Comparison of ENCODE assay signal across 18 cellular contexts in genomic region chr9:6677803-6678202, GRCh38. TPM values are rescaled to one million over a fixed set of nuclear protein-coding genes. Genes with fewer than 3 reads are reported as not detected.
A peak's percentile ranks its signal among the peaks of the same experiment; 100 is the strongest.
DNase-seq lines count a peak whose midpoint lies in the region; ATAC-seq and TF ChIP-seq lines count a peak whose summit lies in the region.
"Had no signal": no experiment of that assay in that cellular context is flagged by ENCODE, and none has a peak within 500 bp of the region (broad histone marks: within the 10 kb centered on the region; RNA-seq: fewer than 3 reads in every experiment).

No MANE protein-coding gene starts in this region.

- TF ChIP-seq POLR2A in prostate gland (IDR thresholded peaks at IDR 0.05): no peak
- no peak for TF ChIP-seq POLR2A in stomach (IDR thresholded peaks at IDR 0.05)

- no peak for ATAC-seq in WTC11
- ATAC-seq in GM18519 (IDR thresholded peaks at IDR 0.05; ENCODE audit: low FRiP score, unreplicated experiment): no peak
- ATAC-seq: CD8-positive, alpha-beta T cell had no signal

- TF ChIP-seq EP300 in stomach (IDR thresholded peaks at IDR 0.05): no peak

- H3K27me3 Mint-ChIP-seq in WTC11 (ENCODE audit: low read depth) (no peaks in the 10 kb centered on the region), progenitor cell of endocrine pancreas (no peaks in the 10 kb centered on the region)
- H3K27me3 Mint-ChIP-seq: B cell; CD4-positive, CD25-positive, alpha-beta regulatory T cell had no signal

- DNase-seq in WTC11 (ENCODE audit: low spot score) (no peak), mesenteric fat pad (ENCODE audit: low spot score) (peak; percentile 20), progenitor cell of endocrine pancreas (ENCODE audit: low spot score, unreplicated experiment) (no peak), prostate gland (ENCODE audit: low spot score) (no peak), stomach (no peak)
- DNase-seq: CD4-positive, CD25-positive, alpha-beta regulatory T cell; CD8-positive, alpha-beta T cell; DMS53; DMS79 treated with DMSO at 0.1 percent for 48 hours; GF-D8; GOT3; HFFc6 had no signal

- H3K36me3 Mint-ChIP-seq in WTC11 (peaks cover 21% of the 10 kb centered on the region; the same call in 1 of the 2 replicates), progenitor cell of endocrine pancreas (ENCODE audit: insufficient read depth) (no peaks in the 10 kb centered on the region)

- H3K27ac ChIP-seq in 22Rv1 (peak overlapping the region; percentile 61), prostate gland (no peak overlapping the region), stomach (no peak overlapping the region)
- H3K27ac ChIP-seq: BLaER1, C4-2B had no signal

- H3K27me3 ChIP-seq in prostate gland (replicated peaks; ENCODE audit: insufficient read depth) (no peaks in the 10 kb centered on the region), stomach (no peaks in the 10 kb centered on the region)
- H3K27me3 ChIP-seq: BLaER1 had no signal

- H3K9me3 Mint-ChIP-seq in WTC11: peaks cover 4% of the 10 kb centered on the region
- H3K9me3 Mint-ChIP-seq in progenitor cell of endocrine pancreas (ENCODE audit: low read depth): no peaks in the 10 kb centered on the region
- H3K9me3 Mint-ChIP-seq: CD4-positive, CD25-positive, alpha-beta regulatory T cell; CD8-positive, alpha-beta T cell; HFFc6 had no signal

- H3K36me3 ChIP-seq in prostate gland: no peaks in the 10 kb centered on the region
- no peaks in the 10 kb centered on the region for H3K36me3 ChIP-seq in stomach
- H3K36me3 ChIP-seq: BLaER1, HAP-1 had no signal

- no peak for TF ChIP-seq CTCF in 22Rv1 (IDR thresholded peaks at IDR 0.05)
- TF ChIP-seq CTCF in WTC11 (IDR thresholded peaks at IDR 0.05): no peak
- no peak for TF ChIP-seq CTCF in progenitor cell of endocrine pancreas (IDR thresholded peaks at IDR 0.05; ENCODE audit: unreplicated experiment)
- no peak for TF ChIP-seq CTCF in prostate gland (IDR thresholded peaks at IDR 0.05)
- TF ChIP-seq CTCF in stomach (IDR thresholded peaks at IDR 0.05): no peak

- WGBS in prostate gland: 78% methylated on average over 7 of the region's 7 CpGs
- WGBS in stomach, 5 donors: 79 to 82% (median 81%) methylated on average over 7 of the region's 7 CpGs

- POLR2A ChIA-PET in WTC11 (lab: Charles Lee): interaction anchor here (1.0 kb wide), 1 partner anchor 265 kb away, joined by 3 read pairs; the partner anchor contains the start of gene UHRF2

- CTCF ChIA-PET in WTC11 (lab: Charles Lee): interaction anchor here (0.6 to 1.7 kb wide), 3 partner anchors 11 to 93 kb away, joined by 4 to 5 read pairs (median 5); no protein-coding TSS in a partner anchor

- H3K4me3 Mint-ChIP-seq in WTC11 (no peak overlapping the region), progenitor cell of endocrine pancreas (ENCODE audit: low read depth) (peak overlapping the region; percentile 21)
- H3K4me3 Mint-ChIP-seq: CD8-positive, alpha-beta T cell; HFFc6 had no signal

- H3K4me3 ChIP-seq in prostate gland: no peak overlapping the region
- no peak overlapping the region for H3K4me3 ChIP-seq in stomach
- H3K4me3 ChIP-seq: BLaER1, HAP-1 had no signal

- peaks cover 9% of the 10 kb centered on the region for H3K4me1 Mint-ChIP-seq in WTC11
- H3K4me1 Mint-ChIP-seq in progenitor cell of endocrine pancreas (ENCODE audit: low read depth): peaks cover 10% of the 10 kb centered on the region

- H3K4me1 ChIP-seq in prostate gland (replicated peaks) (no peaks in the 10 kb centered on the region), stomach (peaks cover 0 to 20% (median 14%) of the 10 kb centered on the region in 4 donors)
- H3K4me1 ChIP-seq: HAP-1 had no signal

- H3K27ac Mint-ChIP-seq in WTC11 (0 out of 2 replicates have a peak overlapping the region, but pooled peaks have one; percentile 41), progenitor cell of endocrine pancreas (no peak overlapping the region)
- H3K27ac Mint-ChIP-seq: B cell; CD4-positive, CD25-positive, alpha-beta regulatory T cell; CD8-positive, alpha-beta T cell; HFFc6 had no signal

- H3K9me3 ChIP-seq in prostate gland (no peaks in the 10 kb centered on the region), stomach (no peaks in the 10 kb centered on the region)
- H3K9me3 ChIP-seq: BLaER1, HAP-1 had no signal

- intact Hi-C loops in prostate gland (cut with DNase I): no loop called here
- intact Hi-C loops in stomach (cut with DNase I; ENCODE audit: low total_unique reads): no loop called here

TF ChIP-seq in WTC11, 78 proteins besides CTCF, POLR2A, EP300 and RAD21:
- no peak for TF ChIP-seq SMAD4 (CRISPR knock-in tag; IDR thresholded peaks at IDR 0.05)
- TF ChIP-seq, protein P1, sequence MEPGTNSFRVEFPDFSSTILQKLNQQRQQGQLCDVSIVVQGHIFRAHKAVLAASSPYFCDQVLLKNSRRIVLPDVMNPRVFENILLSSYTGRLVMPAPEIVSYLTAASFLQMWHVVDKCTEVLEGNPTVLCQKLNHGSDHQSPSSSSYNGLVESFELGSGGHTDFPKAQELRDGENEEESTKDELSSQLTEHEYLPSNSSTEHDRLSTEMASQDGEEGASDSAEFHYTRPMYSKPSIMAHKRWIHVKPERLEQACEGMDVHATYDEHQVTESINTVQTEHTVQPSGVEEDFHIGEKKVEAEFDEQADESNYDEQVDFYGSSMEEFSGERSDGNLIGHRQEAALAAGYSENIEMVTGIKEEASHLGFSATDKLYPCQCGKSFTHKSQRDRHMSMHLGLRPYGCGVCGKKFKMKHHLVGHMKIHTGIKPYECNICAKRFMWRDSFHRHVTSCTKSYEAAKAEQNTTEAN (CRISPR knock-in tag; IDR thresholded peaks at IDR 0.05): no peak
- TF ChIP-seq GTF2I (CRISPR knock-in tag; conservative IDR thresholded peaks at IDR 0.05): no peak
- no peak for TF ChIP-seq MLX (CRISPR knock-in tag; IDR thresholded peaks at IDR 0.05)
- no peak for TF ChIP-seq FOXJ3 (CRISPR knock-in tag; IDR thresholded peaks at IDR 0.05; ENCODE audit: borderline replicate concordance)
- no peak for TF ChIP-seq ELF4 (CRISPR knock-in tag; IDR thresholded peaks at IDR 0.05; ENCODE audit: low read depth)
- no peak for TF ChIP-seq ERG (CRISPR knock-in tag; IDR thresholded peaks at IDR 0.05)
- TF ChIP-seq, protein P2, sequence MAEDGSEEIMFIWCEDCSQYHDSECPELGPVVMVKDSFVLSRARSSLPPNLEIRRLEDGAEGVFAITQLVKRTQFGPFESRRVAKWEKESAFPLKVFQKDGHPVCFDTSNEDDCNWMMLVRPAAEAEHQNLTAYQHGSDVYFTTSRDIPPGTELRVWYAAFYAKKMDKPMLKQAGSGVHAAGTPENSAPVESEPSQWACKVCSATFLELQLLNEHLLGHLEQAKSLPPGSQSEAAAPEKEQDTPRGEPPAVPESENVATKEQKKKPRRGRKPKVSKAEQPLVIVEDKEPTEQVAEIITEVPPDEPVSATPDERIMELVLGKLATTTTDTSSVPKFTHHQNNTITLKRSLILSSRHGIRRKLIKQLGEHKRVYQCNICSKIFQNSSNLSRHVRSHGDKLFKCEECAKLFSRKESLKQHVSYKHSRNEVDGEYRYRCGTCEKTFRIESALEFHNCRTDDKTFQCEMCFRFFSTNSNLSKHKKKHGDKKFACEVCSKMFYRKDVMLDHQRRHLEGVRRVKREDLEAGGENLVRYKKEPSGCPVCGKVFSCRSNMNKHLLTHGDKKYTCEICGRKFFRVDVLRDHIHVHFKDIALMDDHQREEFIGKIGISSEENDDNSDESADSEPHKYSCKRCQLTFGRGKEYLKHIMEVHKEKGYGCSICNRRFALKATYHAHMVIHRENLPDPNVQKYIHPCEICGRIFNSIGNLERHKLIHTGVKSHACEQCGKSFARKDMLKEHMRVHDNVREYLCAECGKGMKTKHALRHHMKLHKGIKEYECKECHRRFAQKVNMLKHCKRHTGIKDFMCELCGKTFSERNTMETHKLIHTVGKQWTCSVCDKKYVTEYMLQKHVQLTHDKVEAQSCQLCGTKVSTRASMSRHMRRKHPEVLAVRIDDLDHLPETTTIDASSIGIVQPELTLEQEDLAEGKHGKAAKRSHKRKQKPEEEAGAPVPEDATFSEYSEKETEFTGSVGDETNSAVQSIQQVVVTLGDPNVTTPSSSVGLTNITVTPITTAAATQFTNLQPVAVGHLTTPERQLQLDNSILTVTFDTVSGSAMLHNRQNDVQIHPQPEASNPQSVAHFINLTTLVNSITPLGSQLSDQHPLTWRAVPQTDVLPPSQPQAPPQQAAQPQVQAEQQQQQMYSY (CRISPR knock-in tag; IDR thresholded peaks at IDR 0.05): no peak
- no peak for TF ChIP-seq MXD4 (CRISPR knock-in tag; IDR thresholded peaks at IDR 0.05; ENCODE audit: borderline replicate concordance)
- no peak for TF ChIP-seq ZNF317 (CRISPR knock-in tag; IDR thresholded peaks at IDR 0.05; ENCODE audit: borderline replicate concordance, low read depth)
- TF ChIP-seq ZNF121 (CRISPR knock-in tag; IDR thresholded peaks at IDR 0.05): no peak
- no peak for TF ChIP-seq TEAD4 (CRISPR knock-in tag; IDR thresholded peaks at IDR 0.05)
- no peak for TF ChIP-seq ZNF423 (CRISPR knock-in tag; IDR thresholded peaks at IDR 0.05)
- no peak for TF ChIP-seq RELA (CRISPR knock-in tag; IDR thresholded peaks at IDR 0.05; ENCODE audit: borderline replicate concordance)
- no peak for TF ChIP-seq RORB (CRISPR knock-in tag; IDR thresholded peaks at IDR 0.05)
- TF ChIP-seq ESRRA (CRISPR knock-in tag; IDR thresholded peaks at IDR 0.05; ENCODE audit: borderline replicate concordance): no peak
TF ChIP-seq in WTC11: peak in this region for 0.

RNA-seq across cellular contexts. Expression of gene GLDC, which starts 32.3 kb away (rescaled TPM):
- total RNA-seq in WTC11 (2021) (136 to 153 TPM (median 145 TPM) in 3 replicates), mesenteric fat pad (0.19 TPM), progenitor cell of endocrine pancreas (11.1 and 11.3 TPM in 2 replicates), prostate gland (1 to 10 TPM; 2.7 to 4.0 TPM), stomach (1 to 10 TPM in 1 of 5 donors, under 1 TPM in 1, not detected in 3; 0.37 to 2.2 TPM)
- 1 to 10 TPM in 1 of 3 donors, under 1 TPM in 1, not detected in 1; 0.31 to 3.7 TPM for polyA plus RNA-seq in stomach
- total RNA-seq: CD4-positive, CD25-positive, alpha-beta regulatory T cell; CD8-positive, alpha-beta T cell had no signal

Comparison
In these comparisons a context has a peak if more than half of its experiments do, and no peak if none do; other contexts are left out.
1. RNA of gene GLDC, which starts 32.3 kb away (total RNA-seq): 136 to 153 TPM in WTC11; 11.1 to 11.3 TPM in progenitor cell of endocrine pancreas, 2.7 to 4.0 TPM in prostate gland, 0.19 TPM in mesenteric fat pad (single experiment) and 0.37 to 2.2 TPM in stomach; every median in the first group is over 10 times any median in the second.